ENCODE assay signal across 8 cellular contexts in genomic region chr1:26471201-26471497, GRCh38. TPM values are rescaled to one million over a fixed set of nuclear protein-coding genes. Genes with fewer than 3 reads are reported as not detected.
DNase-seq lines count a peak whose midpoint lies in the region; ATAC-seq and TF ChIP-seq lines count a peak whose summit lies in the region.

No MANE protein-coding gene starts in this region.

- POLR2A ChIA-PET in CD8-positive, alpha-beta T cell (lab: Charles Lee): interaction anchor here (1.1 to 2.9 kb wide), 6 partner anchors 17 to 182 kb away, joined by 3 to 32 read pairs (median 6); partner anchors contain the start of gene DHDDS

- H3K4me1 Mint-ChIP-seq in CD8-positive, alpha-beta T cell (ENCODE audit: low read depth): peaks cover 39% of the 10 kb centered on the region
- H3K4me1 Mint-ChIP-seq in central memory CD8-positive, alpha-beta T cell: peaks cover 35% of the 10 kb centered on the region
- peaks cover 62% of the 10 kb centered on the region for H3K4me1 Mint-ChIP-seq in nephron

- no peak overlapping the region for H2AFZ ChIP-seq in MM.1S (ENCODE audit: low read length)

- H3K27me3 ChIP-seq in CD8-positive, alpha-beta T cell (ENCODE audit: insufficient read depth, low read length): no peaks in the 10 kb centered on the region
- no peaks in the 10 kb centered on the region for H3K27me3 ChIP-seq in MM.1S (replicated peaks; ENCODE audit: insufficient read depth, low read length)

- peaks cover 23% of the 10 kb centered on the region for H3K79me2 ChIP-seq in MM.1S (ENCODE audit: low read length)

- H3K36me3 ChIP-seq in CD8-positive, alpha-beta T cell (ENCODE audit: insufficient read depth, low read length): peaks cover 19% of the 10 kb centered on the region
- peaks cover 18% of the 10 kb centered on the region; the same call in 1 of the 2 replicates for H3K36me3 ChIP-seq in MM.1S (replicated peaks; ENCODE audit: insufficient read depth, low read length)

- no peak for TF ChIP-seq CTCF in CD8-positive, alpha-beta T cell (IDR thresholded peaks at IDR 0.05)
- no peak for TF ChIP-seq CTCF in MM.1S (IDR thresholded peaks at IDR 0.05; ENCODE audit: low read length)
- no peak for TF ChIP-seq CTCF in nephron (IDR thresholded peaks at IDR 0.05; ENCODE audit: unreplicated experiment in 3 of 3)

- H3K36me3 Mint-ChIP-seq in CD8-positive, alpha-beta T cell: peaks cover 52% of the 10 kb centered on the region
- peaks cover 39% of the 10 kb centered on the region for H3K36me3 Mint-ChIP-seq in central memory CD8-positive, alpha-beta T cell (ENCODE audit: insufficient read depth)
- peaks cover 55% of the 10 kb centered on the region for H3K36me3 Mint-ChIP-seq in nephron (ENCODE audit: low read depth)

- DNase-seq in CD8-positive, alpha-beta T cell: no peak
- DNase-seq in MM.1S (no peak), putamen (ENCODE audit: low spot score) (no peak), posterior cingulate gyrus (no peak), activated gamma-delta T cell (lab: John Stamatoyannopoulos, UW) (no peak), SKM-1 (lab: John Stamatoyannopoulos, UW; ENCODE audit: unreplicated experiment) (no peak)
- DNase-seq in central memory CD8-positive, alpha-beta T cell (ENCODE audit: low spot score in 2 of 2): no peak

- H3K4me2 ChIP-seq in MM.1S (ENCODE audit: low read depth, low read length): peak overlapping the region; percentile 92

- H3K9me3 Mint-ChIP-seq in CD8-positive, alpha-beta T cell: no peaks in the 10 kb centered on the region
- no peaks in the 10 kb centered on the region for H3K9me3 Mint-ChIP-seq in central memory CD8-positive, alpha-beta T cell
- H3K9me3 Mint-ChIP-seq in nephron: no peaks in the 10 kb centered on the region

- ATAC-seq in CD8-positive, alpha-beta T cell: no peak
- ATAC-seq in central memory CD8-positive, alpha-beta T cell (replicated peaks; ENCODE audit: extremely low read depth, poor library complexity, severe bottlenecking): no peak

- peak overlapping the region; percentile 48 for H3K4me3 ChIP-seq in CD8-positive, alpha-beta T cell (ENCODE audit: low read depth, low read length)
- peak overlapping the region; percentile 93; the same call in 1 of the 2 replicates for H3K4me3 ChIP-seq in MM.1S (ENCODE audit: low read length)

- no peak overlapping the region for H3K27ac ChIP-seq in CD8-positive, alpha-beta T cell (ENCODE audit: low read depth, low read length)
- H3K27ac ChIP-seq in MM.1S (ENCODE audit: low read length): no peak overlapping the region

- H3K9me3 ChIP-seq in CD8-positive, alpha-beta T cell (ENCODE audit: low read length): no peaks in the 10 kb centered on the region
- no peaks in the 10 kb centered on the region for H3K9me3 ChIP-seq in MM.1S (replicated peaks; ENCODE audit: insufficient read depth, low read length)

- H3K27me3 Mint-ChIP-seq in CD8-positive, alpha-beta T cell (ENCODE audit: low read depth): no peaks in the 10 kb centered on the region
- no peaks in the 10 kb centered on the region for H3K27me3 Mint-ChIP-seq in central memory CD8-positive, alpha-beta T cell
- no peaks in the 10 kb centered on the region for H3K27me3 Mint-ChIP-seq in nephron (ENCODE audit: low read depth)

- peak overlapping the region; percentile 100; the same call in 1 of the 2 replicates for H3K9ac ChIP-seq in MM.1S (ENCODE audit: low read length)

- peak overlapping the region; percentile 62 for H3K27ac Mint-ChIP-seq in CD8-positive, alpha-beta T cell
- H3K27ac Mint-ChIP-seq in central memory CD8-positive, alpha-beta T cell (ENCODE audit: low read depth): no peak overlapping the region
- peak overlapping the region; percentile 98 to 100 (median 99) for H3K27ac Mint-ChIP-seq in nephron

- H4K20me1 ChIP-seq in MM.1S (ENCODE audit: insufficient read depth, low read length): peaks cover 19% of the 10 kb centered on the region

- H3K4me1 ChIP-seq in CD8-positive, alpha-beta T cell (ENCODE audit: insufficient read depth, low read length): peaks cover 32% of the 10 kb centered on the region
- H3K4me1 ChIP-seq in MM.1S (ENCODE audit: low read length): peaks cover 21% of the 10 kb centered on the region

- CTCF ChIA-PET in CD8-positive, alpha-beta T cell (lab: Charles Lee): interaction anchor here (0.7 to 2.0 kb wide), 10 partner anchors 11 to 197 kb away, joined by 3 to 11 read pairs (median 4); partner anchors contain the start of gene DHDDS

- intact Hi-C loops in CD8-positive, alpha-beta T cell (cut with DNase I, micrococcal nuclease): loop anchor here (5.0 to 10.0 kb wide), 5 partner anchors 194 to 764 kb away; partner anchors contain the start of genes ARID1A (in 1 of the 2), GPN2 (in 1 of the 2) and WDTC1 (in 1 of the 2)
- intact Hi-C loops in posterior cingulate gyrus (cut with DNase I): no loop called here

- no peaks in the 10 kb centered on the region for H3K9me2 ChIP-seq in MM.1S (replicated peaks; ENCODE audit: insufficient read depth, low read length)

- H3K4me3 Mint-ChIP-seq in CD8-positive, alpha-beta T cell: peak overlapping the region; percentile 94
- peak overlapping the region; percentile 88 for H3K4me3 Mint-ChIP-seq in central memory CD8-positive, alpha-beta T cell
- H3K4me3 Mint-ChIP-seq in nephron: peak overlapping the region; percentile 97 to 98 (median 97)

- H3F3A ChIP-seq in MM.1S (ENCODE audit: insufficient read depth, low read length): peaks cover 41% of the 10 kb centered on the region

RNA-seq across cellular contexts. Expression of gene HMGN2, which starts 1.1 kb away (rescaled TPM):
- total RNA-seq in CD8-positive, alpha-beta T cell: 100 to 1,000 TPM; 280 to 292 TPM

RNA-seq across cellular contexts. Expression of gene DHDDS, which starts 39.0 kb away (rescaled TPM):
- 10 to 100 TPM; 23.9 to 29.2 TPM for total RNA-seq in CD8-positive, alpha-beta T cell

RNA-seq across cellular contexts. Expression of gene RPS6KA1, which starts 58.4 kb away (rescaled TPM):
- total RNA-seq in CD8-positive, alpha-beta T cell: 10 to 100 TPM; 25.8 to 30.3 TPM
